In the genomic region with DNA sequence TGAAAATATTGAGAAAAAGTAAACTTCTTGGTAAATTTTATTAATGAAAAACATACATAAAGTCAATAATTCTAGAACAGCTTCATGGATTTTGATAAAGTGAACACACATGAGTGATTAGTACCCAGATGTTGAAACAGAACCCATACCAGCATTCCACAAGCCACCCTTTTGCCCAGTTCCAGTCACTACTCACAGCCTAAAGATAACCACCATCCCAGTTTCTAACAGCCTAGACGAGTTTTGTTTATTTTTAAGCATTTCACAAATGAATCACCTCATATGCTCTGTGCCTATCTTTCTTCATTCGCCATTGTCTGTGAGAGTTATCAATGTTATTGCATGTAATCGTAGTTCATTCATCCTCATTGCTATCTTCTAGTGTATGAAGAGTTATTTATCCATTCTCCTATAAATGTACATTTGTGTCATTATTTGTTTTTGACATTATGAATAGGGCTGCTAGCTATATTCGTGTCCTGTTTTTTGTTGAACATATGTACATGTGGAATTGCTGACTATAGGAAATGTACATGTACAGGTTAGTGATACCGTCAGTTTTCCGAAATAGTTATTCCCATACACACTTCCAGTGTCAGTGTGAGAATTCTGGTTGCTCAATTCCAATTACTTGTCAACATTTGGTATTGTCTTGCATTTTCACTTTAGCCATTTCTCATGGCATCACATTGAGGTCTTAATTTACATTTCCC, we compare ENCODE assay signal across 21 cellular contexts. TPM values are rescaled to one million over a fixed set of nuclear protein-coding genes. Genes with fewer than 3 reads are reported as not detected.
DNase-seq lines count a peak whose midpoint lies in the region; ATAC-seq, FAIRE-seq and TF ChIP-seq lines count a peak whose summit lies in the region.
"Had no signal": no experiment of that assay in that cellular context is flagged by ENCODE, and none has a peak within 500 bp of the region (broad histone marks: within the 10 kb centered on the region; RNA-seq: fewer than 3 reads in every experiment).

No MANE protein-coding gene starts in this region.

- no peak overlapping the region for H3K27ac Mint-ChIP-seq in activated naive CD8-positive, alpha-beta T cell treated with anti-CD3 and anti-CD28 coated beads, Interleukin-2, amount 50 U/mL, for 24 hours
- H3K27ac Mint-ChIP-seq: activated CD4-positive, alpha-beta T cell treated with anti-CD3 and anti-CD28 coated beads, Interleukin-2, amount 10 ng/mL, durations not matched to agents 7 days and 5 days; nephron; stimulated activated memory B cell treated with anti-CD40 and anti-IgM and Interleukin-4, amounts not matched to agents 10 μg/mL and 1 μg/mL and 100 μg/mL, for 72 hours had no signal

- ATAC-seq in PC-3: no peak
- ATAC-seq in HG02852 (IDR thresholded peaks at IDR 0.05; ENCODE audit: unreplicated experiment): no peak
- no peak for ATAC-seq in activated naive CD8-positive, alpha-beta T cell treated with anti-CD3 and anti-CD28 coated beads, Interleukin-2, amount 50 U/mL, for 24 hours
- no peak for ATAC-seq in GM18868 (IDR thresholded peaks at IDR 0.05; ENCODE audit: unreplicated experiment)
- ATAC-seq: left lung; stimulated activated memory B cell treated with anti-CD40 and anti-IgM and Interleukin-4, amounts not matched to agents 10 μg/mL and 1 μg/mL and 100 μg/mL, for 72 hours had no signal

- no peaks in the 10 kb centered on the region for H3K79me2 ChIP-seq in PC-3 (ENCODE audit: low read length)
- no peaks in the 10 kb centered on the region for H3K79me2 ChIP-seq in endothelial cell of umbilical vein (ENCODE audit: control insufficient read depth, insufficient read depth, low read length)
- no peaks in the 10 kb centered on the region for H3K79me2 ChIP-seq in osteoblast (ENCODE audit: insufficient read depth, low read length)

- peaks cover under 1% of the 10 kb centered on the region; the same call in 1 of the 2 replicates for H3K36me3 ChIP-seq in PC-3 (ENCODE audit: low read depth, low read length)
- H3K36me3 ChIP-seq in endothelial cell of umbilical vein (ENCODE audit: control insufficient read depth in 2 of 2, extremely low read depth in 1 of 2, insufficient read depth in 2 of 2, low read length in 2 of 2): no peaks in the 10 kb centered on the region
- no peaks in the 10 kb centered on the region for H3K36me3 ChIP-seq in osteoblast (ENCODE audit: insufficient read depth, low read length)
- H3K36me3 ChIP-seq: left lung had no signal

- no peak overlapping the region for H3K4me2 ChIP-seq in PC-3 (ENCODE audit: low read length)
- no peak overlapping the region for H3K4me2 ChIP-seq in endothelial cell of umbilical vein (ENCODE audit: insufficient read depth, low read length)
- H3K4me2 ChIP-seq in osteoblast (ENCODE audit: insufficient read depth, low read length): no peak overlapping the region

- no peak overlapping the region for H3K4me3 Mint-ChIP-seq in activated naive CD8-positive, alpha-beta T cell treated with anti-CD3 and anti-CD28 coated beads, Interleukin-2, amount 50 U/mL, for 24 hours
- H3K4me3 Mint-ChIP-seq: activated CD4-positive, alpha-beta T cell treated with anti-CD3 and anti-CD28 coated beads, Interleukin-2, amount 10 ng/mL, durations not matched to agents 7 days and 5 days; central memory CD8-positive, alpha-beta T cell; nephron; stimulated activated memory B cell treated with anti-CD40 and anti-IgM and Interleukin-4, amounts not matched to agents 10 μg/mL and 1 μg/mL and 100 μg/mL, for 72 hours had no signal

- H3K27ac ChIP-seq in PC-3 (ENCODE audit: low read length) (no peak overlapping the region), endothelial cell of umbilical vein (ENCODE audit: insufficient read depth, low read depth, low read length) (no peak overlapping the region), osteoblast (ENCODE audit: low read depth, low read length) (peak overlapping the region; percentile 14)
- H3K27ac ChIP-seq: left lung, SK-N-MC, testis, VCaP had no signal

- peak; percentile 16 for FAIRE-seq in D721Med (lab: Jason Lieb, UNC)
- peak; percentile 33 for FAIRE-seq in endothelial cell of umbilical vein (lab: Jason Lieb, UNC)

- intact Hi-C loops in PC-3 (cut with micrococcal nuclease) (no loop called here), endothelial cell of umbilical vein (cut with micrococcal nuclease) (no loop called here)

- no peaks in the 10 kb centered on the region for H3K9me3 ChIP-seq in PC-3 (ENCODE audit: low read length)
- H3K9me3 ChIP-seq in endothelial cell of umbilical vein (replicated peaks; ENCODE audit: control insufficient read depth, insufficient read depth, low read length): no peaks in the 10 kb centered on the region
- no peaks in the 10 kb centered on the region for H3K9me3 ChIP-seq in osteoblast (ENCODE audit: low read depth, low read length)
- H3K9me3 ChIP-seq: testis had no signal

- H4K20me1 ChIP-seq in PC-3 (ENCODE audit: low read length): no peaks in the 10 kb centered on the region
- H4K20me1 ChIP-seq in endothelial cell of umbilical vein (replicated peaks; ENCODE audit: control insufficient read depth, extremely low read depth, insufficient read depth, low read length): no peaks in the 10 kb centered on the region
- no peaks in the 10 kb centered on the region for H4K20me1 ChIP-seq in osteoblast (ENCODE audit: insufficient read depth, low read length)

- H3K36me3 Mint-ChIP-seq in activated naive CD8-positive, alpha-beta T cell treated with anti-CD3 and anti-CD28 coated beads, Interleukin-2, amount 50 U/mL, for 24 hours (ENCODE audit: low read depth): no peaks in the 10 kb centered on the region
- H3K36me3 Mint-ChIP-seq: stimulated activated memory B cell treated with anti-CD40 and anti-IgM and Interleukin-4, amounts not matched to agents 10 μg/mL and 1 μg/mL and 100 μg/mL, for 72 hours had no signal

- CTCF ChIA-PET in PC-3 (lab: Charles Lee) (no interaction called here), endothelial cell of umbilical vein (lab: Charles Lee) (interaction anchor here (0.6 kb wide), 1 partner anchor 27 kb away, joined by 3 read pairs; no protein-coding TSS in a partner anchor)

- H3K27me3 Mint-ChIP-seq in activated naive CD8-positive, alpha-beta T cell treated with anti-CD3 and anti-CD28 coated beads, Interleukin-2, amount 50 U/mL, for 24 hours: peaks cover 5% of the 10 kb centered on the region
- H3K27me3 Mint-ChIP-seq: stimulated activated memory B cell treated with anti-CD40 and anti-IgM and Interleukin-4, amounts not matched to agents 10 μg/mL and 1 μg/mL and 100 μg/mL, for 72 hours had no signal

- TF ChIP-seq CTCF in D721Med (IDR thresholded peaks at IDR 0.05; ENCODE audit: insufficient read depth, missing control alignments): no peak
- TF ChIP-seq CTCF in PC-3 (conservative IDR thresholded peaks at IDR 0.05; ENCODE audit: low read depth, low read length): no peak
- TF ChIP-seq CTCF in endothelial cell of umbilical vein (IDR thresholded peaks at IDR 0.05; ENCODE audit: extremely low read depth in 1 of 2, insufficient read depth in 1 of 2, low read depth in 1 of 2, low read length in 2 of 2): no peak
- no peak for TF ChIP-seq CTCF in osteoblast (IDR thresholded peaks at IDR 0.05; ENCODE audit: extremely low read depth, low read depth, low read length)

- BruUV-seq in PC-3 (replicated peaks; lab: Mats Ljungman, UMichigan) (no TSS peak), endothelial cell of umbilical vein (replicated peaks; lab: Mats Ljungman, UMichigan) (no TSS peak)

- dilution Hi-C loops in endothelial cell of umbilical vein (cut with MboI; ENCODE audit: extremely low pct_ligation_motif_present, low sequenced_read_pairs): no loop called here

- TF ChIP-seq POLR2A in endothelial cell of umbilical vein (IDR thresholded peaks at IDR 0.05; ENCODE audit: low read depth, low read length): no peak

- H3K4me1 ChIP-seq in PC-3 (ENCODE audit: insufficient read depth, low read length): peaks cover 20% of the 10 kb centered on the region
- H3K4me1 ChIP-seq in endothelial cell of umbilical vein (ENCODE audit: control insufficient read depth, extremely low read depth, insufficient read depth, low read length): no peaks in the 10 kb centered on the region
- H3K4me1 ChIP-seq in osteoblast (ENCODE audit: insufficient read depth, low read length): peaks cover 16% of the 10 kb centered on the region
- H3K4me1 ChIP-seq: left lung had no signal

- H2AFZ ChIP-seq in PC-3 (ENCODE audit: low read length) (no peak overlapping the region), endothelial cell of umbilical vein (ENCODE audit: low read depth, low read length) (no peak overlapping the region), osteoblast (ENCODE audit: low read length) (no peak overlapping the region)

- H3K4me3 ChIP-seq in PC-3 (ENCODE audit: low read length): no peak overlapping the region
- no peak overlapping the region for H3K4me3 ChIP-seq in endothelial cell of umbilical vein (replicated peaks in 1 of 3; ENCODE audit: insufficient read depth in 1 of 3, low read depth in 1 of 3, low read length in 3 of 3)
- no peak overlapping the region for H3K4me3 ChIP-seq in osteoblast (ENCODE audit: insufficient read depth, low read length)
- H3K4me3 ChIP-seq: left lung, SK-N-MC, testis had no signal

- H3K4me1 Mint-ChIP-seq in activated naive CD8-positive, alpha-beta T cell treated with anti-CD3 and anti-CD28 coated beads, Interleukin-2, amount 50 U/mL, for 24 hours: no peaks in the 10 kb centered on the region
- H3K4me1 Mint-ChIP-seq: activated CD4-positive, alpha-beta T cell treated with anti-CD3 and anti-CD28 coated beads, Interleukin-2, amount 10 ng/mL, durations not matched to agents 7 days and 5 days; central memory CD8-positive, alpha-beta T cell; nephron; stimulated activated memory B cell treated with anti-CD40 and anti-IgM and Interleukin-4, amounts not matched to agents 10 μg/mL and 1 μg/mL and 100 μg/mL, for 72 hours had no signal

- POLR2A ChIA-PET in PC-3 (lab: Charles Lee; ENCODE audit: unreplicated experiment) (no interaction called here), endothelial cell of umbilical vein (lab: Charles Lee) (no interaction called here)

- H3K9me2 ChIP-seq in PC-3 (replicated peaks; ENCODE audit: low read length): no peaks in the 10 kb centered on the region

- H3K9ac ChIP-seq in PC-3 (ENCODE audit: low read length) (no peak overlapping the region), endothelial cell of umbilical vein (replicated peaks; ENCODE audit: extremely low read depth, insufficient read depth, low read length) (no peak overlapping the region)

- H3K9me1 ChIP-seq in endothelial cell of umbilical vein (replicated peaks; ENCODE audit: control insufficient read depth, extremely low read depth, insufficient read depth, low read length): no peaks in the 10 kb centered on the region

- no peaks in the 10 kb centered on the region for H3K27me3 ChIP-seq in PC-3 (ENCODE audit: low read length)
- H3K27me3 ChIP-seq in endothelial cell of umbilical vein (ENCODE audit: control insufficient read depth in 2 of 2, insufficient read depth in 2 of 2, low read length in 2 of 2): peaks cover 0 to 5% of the 10 kb centered on the region in 2 experiments
- no peaks in the 10 kb centered on the region for H3K27me3 ChIP-seq in osteoblast (ENCODE audit: insufficient read depth, low read length)
- H3K27me3 ChIP-seq: left lung, testis had no signal

- H3K9me3 Mint-ChIP-seq in activated naive CD8-positive, alpha-beta T cell treated with anti-CD3 and anti-CD28 coated beads, Interleukin-2, amount 50 U/mL, for 24 hours: peaks cover 17% of the 10 kb centered on the region
- H3K9me3 Mint-ChIP-seq: activated CD4-positive, alpha-beta T cell treated with anti-CD3 and anti-CD28 coated beads, Interleukin-2, amount 10 ng/mL, durations not matched to agents 7 days and 5 days; central memory CD8-positive, alpha-beta T cell had no signal

- no peaks in the 10 kb centered on the region for H3F3A ChIP-seq in PC-3 (ENCODE audit: low read length, unreplicated experiment)

- DNase-seq in D721Med (ENCODE audit: insufficient read length, low spot score): no peak
- DNase-seq in PC-3: peak; percentile 50
- DNase-seq in endothelial cell of umbilical vein (ENCODE audit: low read depth, low spot score): no peak
- DNase-seq in osteoblast (ENCODE audit: insufficient read length, low spot score, missing footprints): peak; percentile 86
- DNase-seq in activated naive CD8-positive, alpha-beta T cell treated with anti-CD3 and anti-CD28 coated beads, Interleukin-2, amount 50 U/mL, for 24 hours: no peak
- DNase-seq: activated CD4-positive, alpha-beta T cell treated with anti-CD3 and anti-CD28 coated beads, Interleukin-2, amount 10 ng/mL, durations not matched to agents 7 days and 5 days; activated CD8-positive, alpha-beta memory T cell treated with anti-CD3 and anti-CD28 coated beads, Interleukin-2, amount 50 U/mL, for 4 hours; glutamatergic neuron; left lung; NCI-H1930; posterior cingulate gyrus; stimulated activated CD4-positive, alpha-beta T cell treated with anti-CD3 and anti-CD28 coated beads, Interleukin-1b, Interleukin-23, amount 100 ng/mL, for 48 hours; T-helper 2 cell; testis had no signal

RNA-seq across cellular contexts. Expression of a gene that starts 44.5 kb away (rescaled TPM):
- total RNA-seq in PC-3 (2014; rRNA removed): 70.2 and 148 TPM in 2 replicates
- 43.2 and 49.0 TPM in 2 replicates for total RNA-seq in endothelial cell of umbilical vein
- polyA plus RNA-seq in endothelial cell of umbilical vein: 13.0 and 15.3 TPM in 2 replicates
- 9.8 TPM in 2 replicates for polyA plus RNA-seq in endothelial cell of umbilical vein (2011; cell fraction: cytosol; rRNA removed)
- 75.2 and 76.2 TPM in 2 replicates for polyA plus RNA-seq in endothelial cell of umbilical vein (2011; cell fraction: nucleus; rRNA removed)
- polyA plus RNA-seq in endothelial cell of umbilical vein (2012): 27.8 and 30.7 TPM in 2 replicates
- 58.5 and 59.1 TPM in 2 replicates for polyA minus RNA-seq in endothelial cell of umbilical vein
- 135 TPM for polyA minus RNA-seq in endothelial cell of umbilical vein (2011; cell fraction: cytosol; rRNA and poly(A)+ RNA removed)
- polyA minus RNA-seq in endothelial cell of umbilical vein (2011; cell fraction: nucleus; rRNA and poly(A)+ RNA removed): 99.0 and 123 TPM in 2 replicates
- total RNA-seq in osteoblast: 166 and 176 TPM in 2 replicates

Comparison
In these comparisons a context has a peak if more than half of its experiments do, and no peak if none do; other contexts are left out.
1. DNase-seq: peak in PC-3 (single experiment) and osteoblast (single experiment); none in D721Med (single experiment), endothelial cell of umbilical vein (single experiment) and activated naive CD8-positive, alpha-beta T cell treated with anti-CD3 and anti-CD28 coated beads, Interleukin-2, amount 50 U/mL, for 24 hours (single experiment).